In genomic region chr2:161427413-161428239, GRCh38 we compare ENCODE assay signal across 11 cellular contexts. TPM values are rescaled to one million over a fixed set of nuclear protein-coding genes. Genes with fewer than 3 reads are reported as not detected.
DNase-seq lines count a peak whose midpoint lies in the region; ATAC-seq lines count a peak whose summit lies in the region.
"Had no signal": no experiment of that assay in that cellular context is flagged by ENCODE, and none has a peak within 500 bp of the region (broad histone marks: within the 10 kb centered on the region; RNA-seq: fewer than 3 reads in every experiment).

No MANE protein-coding gene starts in this region.

- no peak for DNase-seq in T-helper 2 cell treated with Interferon-gamma antibody and Interleukin-4, amounts not matched to agents 5 μg/mL and 100 μg/mL, for 36 hours (ENCODE audit: low spot score)
- no peak for DNase-seq in T-helper 2 cell
- DNase-seq in activated naive CD8-positive, alpha-beta T cell treated with anti-CD3 and anti-CD28 coated beads for 36 hours, result no peak
- DNase-seq in 8988T, result no peak
- DNase-seq: NCI-H2081 had no signal

- no peaks in the 10 kb centered on the region for H3K9me3 Mint-ChIP-seq in T-helper 2 cell treated with Interferon-gamma antibody and Interleukin-4, amounts not matched to agents 5 μg/mL and 100 μg/mL, for 36 hours
- peaks cover 2% of the 10 kb centered on the region for H3K9me3 Mint-ChIP-seq in activated naive CD8-positive, alpha-beta T cell treated with anti-CD3 and anti-CD28 coated beads for 36 hours

- H3K4me1 Mint-ChIP-seq in T-helper 2 cell treated with Interferon-gamma antibody and Interleukin-4, amounts not matched to agents 5 μg/mL and 100 μg/mL, for 36 hours (ENCODE audit: low read depth), result peaks cover 19% of the 10 kb centered on the region
- peaks cover 22% of the 10 kb centered on the region for H3K4me1 Mint-ChIP-seq in activated naive CD8-positive, alpha-beta T cell treated with anti-CD3 and anti-CD28 coated beads for 36 hours

- H3K36me3 Mint-ChIP-seq in T-helper 2 cell treated with Interferon-gamma antibody and Interleukin-4, amounts not matched to agents 5 μg/mL and 100 μg/mL, for 36 hours (ENCODE audit: low read depth), result peaks cover 9% of the 10 kb centered on the region
- H3K36me3 Mint-ChIP-seq in activated naive CD8-positive, alpha-beta T cell treated with anti-CD3 and anti-CD28 coated beads for 36 hours, result peaks cover 6% of the 10 kb centered on the region

- no peak overlapping the region for H3K9ac ChIP-seq in iPS-20b (ENCODE audit: low read depth, low read length)
- no peak overlapping the region for H3K9ac ChIP-seq in skeletal muscle tissue (ENCODE audit: low read depth in 1 of 3, low read length in 3 of 3)

- H3K9me3 ChIP-seq in iPS-20b (ENCODE audit: insufficient read depth, low read depth, low read length) (peaks cover 2% of the 10 kb centered on the region; the same call in 1 of the 2 replicates), skeletal muscle tissue (ENCODE audit: control insufficient read depth in 3 of 3, low read length in 3 of 3) (no peaks in the 10 kb centered on the region)

- H3K4me1 ChIP-seq in iPS-20b (ENCODE audit: insufficient read depth, low read length) (peaks cover 7% of the 10 kb centered on the region; the same call in 1 of the 2 replicates), skeletal muscle tissue (ENCODE audit: control insufficient read depth in 3 of 3, insufficient read depth in 3 of 3, low read length in 3 of 3) (peaks cover 5 to 10% (median 9%) of the 10 kb centered on the region in 3 donors)

- H3K4me3 ChIP-seq in iPS-20b (ENCODE audit: low read length), result peak overlapping the region; percentile 56
- peak overlapping the region in 2 of 3 donors; percentile 33 to 54 for H3K4me3 ChIP-seq in skeletal muscle tissue (ENCODE audit: low read length in 3 of 3)

- H3K4me3 Mint-ChIP-seq in T-helper 2 cell treated with Interferon-gamma antibody and Interleukin-4, amounts not matched to agents 5 μg/mL and 100 μg/mL, for 36 hours, result peak overlapping the region; percentile 52
- peak overlapping the region; percentile 53 for H3K4me3 Mint-ChIP-seq in activated naive CD8-positive, alpha-beta T cell treated with anti-CD3 and anti-CD28 coated beads for 36 hours

- H3K27me3 ChIP-seq in iPS-20b (ENCODE audit: insufficient read depth, low read length) (peaks cover 100% of the 10 kb centered on the region), skeletal muscle tissue (ENCODE audit: control insufficient read depth in 3 of 3, insufficient read depth in 3 of 3, low read length in 3 of 3) (peaks cover 64 to 79% (median 65%) of the 10 kb centered on the region in 3 donors)

- ATAC-seq in HG03460 (IDR thresholded peaks at IDR 0.05; ENCODE audit: unreplicated experiment), result no peak
- ATAC-seq in GM18870 (IDR thresholded peaks at IDR 0.05; ENCODE audit: unreplicated experiment), result no peak

- H3K27ac ChIP-seq in iPS-20b (ENCODE audit: low read length) (no peak overlapping the region), skeletal muscle tissue (ENCODE audit: low read depth, low read length) (no peak overlapping the region)

- peaks cover 87% of the 10 kb centered on the region for H3K27me3 Mint-ChIP-seq in T-helper 2 cell treated with Interferon-gamma antibody and Interleukin-4, amounts not matched to agents 5 μg/mL and 100 μg/mL, for 36 hours (ENCODE audit: low read depth)
- H3K27me3 Mint-ChIP-seq in activated naive CD8-positive, alpha-beta T cell treated with anti-CD3 and anti-CD28 coated beads for 36 hours, result peaks cover 91% of the 10 kb centered on the region

- H3K36me3 ChIP-seq in iPS-20b (ENCODE audit: insufficient read depth, low read depth, low read length) (no peaks in the 10 kb centered on the region), skeletal muscle tissue (ENCODE audit: control insufficient read depth in 3 of 3, insufficient read depth in 3 of 3, low read length in 3 of 3) (no peaks in the 10 kb centered on the region)

- H3K27ac Mint-ChIP-seq in T-helper 2 cell treated with Interferon-gamma antibody and Interleukin-4, amounts not matched to agents 5 μg/mL and 100 μg/mL, for 36 hours, result peak overlapping the region; percentile 47
- H3K27ac Mint-ChIP-seq in activated naive CD8-positive, alpha-beta T cell treated with anti-CD3 and anti-CD28 coated beads for 36 hours, result no peak overlapping the region

RNA-seq across cellular contexts. Expression of gene TBR1, which starts 11.5 kb away (rescaled TPM):
- not detected for total RNA-seq in activated naive CD8-positive, alpha-beta T cell treated with anti-CD3 and anti-CD28 coated beads for 36 hours
- total RNA-seq in skeletal muscle tissue, result not detected
- total RNA-seq: A172, epithelial cell of proximal tubule had no signal
